28 cellular contexts compared by ENCODE assay signal in the genomic region with DNA sequence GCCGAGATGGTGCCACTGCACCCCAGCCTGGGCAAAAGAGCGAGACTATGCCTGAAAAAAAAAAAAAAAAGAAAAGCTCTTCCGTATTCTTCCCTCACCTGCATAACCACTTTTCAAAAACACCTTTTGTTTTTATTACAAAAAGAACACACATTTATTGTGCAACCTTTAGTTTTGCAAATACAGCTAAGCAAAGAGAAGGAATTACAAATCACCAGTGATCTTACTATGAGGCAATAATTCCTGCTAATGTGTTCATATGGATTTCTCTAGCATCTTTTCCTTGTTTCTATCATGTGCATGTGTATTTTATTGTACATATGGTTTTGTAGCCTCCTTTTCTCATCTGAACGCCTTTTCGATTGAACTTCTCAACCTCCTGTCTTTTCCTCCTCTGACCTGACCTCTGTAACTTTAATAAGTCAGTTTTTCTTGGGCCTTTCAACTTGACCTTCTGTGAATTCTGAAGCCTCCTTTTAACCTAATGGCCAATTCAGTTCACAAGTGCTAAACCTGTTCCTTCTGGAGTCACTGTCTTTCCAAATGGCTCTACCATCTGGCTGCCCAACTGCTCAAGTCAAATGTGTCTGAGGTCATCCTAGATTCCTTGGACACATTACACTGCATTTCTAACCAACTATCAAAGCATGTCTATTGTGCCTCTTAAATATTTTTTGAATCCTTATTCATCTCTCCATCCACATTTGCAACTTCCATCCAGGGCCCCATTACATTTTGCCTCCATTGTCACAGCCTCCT. TPM values are rescaled to one million over a fixed set of nuclear protein-coding genes. Genes with fewer than 3 reads are reported as not detected.
DNase-seq lines count a peak whose midpoint lies in the region; ATAC-seq and TF ChIP-seq lines count a peak whose summit lies in the region.
"Had no signal": no experiment of that assay in that cellular context is flagged by ENCODE, and none has a peak within 500 bp of the region (broad histone marks: within the 10 kb centered on the region; RNA-seq: fewer than 3 reads in every experiment).

No MANE protein-coding gene starts in this region.

- H3K4me3 ChIP-seq in left lung (no peak overlapping the region), Karpas-422 (ENCODE audit: low read length) (no peak overlapping the region)
- H3K4me3 ChIP-seq: gastrocnemius medialis had no signal

- no peaks in the 10 kb centered on the region for H3K79me2 ChIP-seq in Karpas-422 (ENCODE audit: low read length)

- peak; percentile 15 for ATAC-seq in left lung
- ATAC-seq in omental fat pad (ENCODE audit: low FRiP score): no peak
- ATAC-seq: activated CD4-positive, CD25-positive, alpha-beta regulatory T cell treated with anti-CD3 and anti-CD28 coated beads, Interleukin-2, amount 50 U/mL, for 24 hours; gastrocnemius medialis; right cardiac atrium; T-helper 17 cell had no signal

- H3K9me3 ChIP-seq in left lung: no peaks in the 10 kb centered on the region
- no peaks in the 10 kb centered on the region for H3K9me3 ChIP-seq in Karpas-422 (ENCODE audit: low read length)
- H3K9me3 ChIP-seq: gastrocnemius medialis had no signal

- H3K27me3 ChIP-seq in left lung (no peaks in the 10 kb centered on the region), Karpas-422 (ENCODE audit: low read length) (no peaks in the 10 kb centered on the region)
- H3K27me3 ChIP-seq: gastrocnemius medialis had no signal

- H2AFZ ChIP-seq in Karpas-422 (ENCODE audit: low read length): no peak overlapping the region

- H3K4me1 ChIP-seq in left lung: no peaks in the 10 kb centered on the region
- H3K4me1 ChIP-seq in Karpas-422 (ENCODE audit: low read length): no peaks in the 10 kb centered on the region
- H3K4me1 ChIP-seq: gastrocnemius medialis had no signal

- H3K36me3 ChIP-seq in left lung (no peaks in the 10 kb centered on the region), Karpas-422 (ENCODE audit: insufficient read depth, low read length) (no peaks in the 10 kb centered on the region)
- H3K36me3 ChIP-seq: gastrocnemius medialis had no signal

- H3K4me2 ChIP-seq in Karpas-422 (ENCODE audit: low read depth, low read length, poor library complexity, severe bottlenecking): no peak overlapping the region
- H3K4me2 ChIP-seq: KMS-11 had no signal

- intact Hi-C loops in left lung (cut with DNase I): no loop called here

- no peak overlapping the region for H3K9ac ChIP-seq in Karpas-422 (ENCODE audit: low read length)
- H3K9ac ChIP-seq: KMS-11 had no signal

- peak overlapping the region in 1 of 2 donors; percentile 13 for H3K27ac ChIP-seq in left lung
- no peak overlapping the region for H3K27ac ChIP-seq in Karpas-422 (ENCODE audit: low read length)
- H3K27ac ChIP-seq: gastrocnemius medialis, KMS-11 had no signal

- TF ChIP-seq CTCF in left lung (IDR thresholded peaks at IDR 0.05) (no peak), omental fat pad (IDR thresholded peaks at IDR 0.05) (no peak)

- DNase-seq in SIG-M5 treated with dmso at 0.1 percent for 504 hours (lab: John Stamatoyannopoulos, UW; ENCODE audit: unreplicated experiment) (peak; percentile 60), SIG-M5 (lab: John Stamatoyannopoulos, UW) (no peak), cerebellum (ENCODE audit: low spot score) (peak; percentile 75), left lung (no peak), Karpas-422 (no peak), NCI-H1048 (lab: John Stamatoyannopoulos, UW) (no peak), omental fat pad (ENCODE audit: low spot score) (no peak)
- DNase-seq in activated CD4-positive, alpha-beta T cell treated with anti-CD3 and anti-CD28 coated beads for 48 hours: no peak
- DNase-seq: activated CD4-positive, alpha-beta T cell treated with anti-CD3 and anti-CD28 coated beads, Interleukin-2, amount 50 U/mL, for 48 hours; activated naive CD4-positive, alpha-beta T cell; AML-193; CD4-positive, alpha-beta memory T cell; dermis blood vessel endothelial cell; endodermal cell; gastrocnemius medialis; NCI-H1436; right cardiac atrium; stimulated activated CD4-positive, alpha-beta T cell treated with anti-CD3 and anti-CD28 coated beads, Interleukin-1b, Interleukin-23, amount 100 ng/mL, for 48 hours; stimulated activated naive CD4-positive, alpha-beta T cell treated with Interleukin-2 at 50 U/mL for 16 hours; T-helper 17 cell had no signal

- no peaks in the 10 kb centered on the region for H4K20me1 ChIP-seq in Karpas-422 (ENCODE audit: insufficient read depth, low read depth, low read length)

- no peaks in the 10 kb centered on the region for H3K9me2 ChIP-seq in Karpas-422 (replicated peaks; ENCODE audit: insufficient read depth, low read length)

RNA-seq across cellular contexts. Expression of a gene that starts 59.1 kb away (rescaled TPM):
- total RNA-seq in cerebellum (1.6 TPM), left lung (not detected), omental fat pad (1 to 10 TPM in 1 of 4 donors, not detected in 3; 1.5 TPM)
- not detected in 2 replicates for total RNA-seq in Karpas-422 (2014; rRNA removed; shearing (Covaris generic); ENCODE audit: low replicate concordance)
- total RNA-seq: CD4-positive, alpha-beta memory T cell; dermis blood vessel endothelial cell; endodermal cell; fibroblast of lung; gastrocnemius medialis; H4; mesenteric fat pad; myocyte; NCI-H460; posterior vena cava; right cardiac atrium; T-helper 17 cell had no signal

Comparison
In these comparisons a context has a peak if more than half of its experiments do, and no peak if none do; other contexts are left out.
1. DNase-seq: peak in SIG-M5 treated with dmso at 0.1 percent for 504 hours (single experiment) and cerebellum (single experiment); none in SIG-M5 (single experiment), left lung (0 of 2), Karpas-422 (single experiment), NCI-H1048 (single experiment), activated CD4-positive, alpha-beta T cell treated with anti-CD3 and anti-CD28 coated beads for 48 hours (single experiment) and omental fat pad (single experiment).